In the genomic region with DNA sequence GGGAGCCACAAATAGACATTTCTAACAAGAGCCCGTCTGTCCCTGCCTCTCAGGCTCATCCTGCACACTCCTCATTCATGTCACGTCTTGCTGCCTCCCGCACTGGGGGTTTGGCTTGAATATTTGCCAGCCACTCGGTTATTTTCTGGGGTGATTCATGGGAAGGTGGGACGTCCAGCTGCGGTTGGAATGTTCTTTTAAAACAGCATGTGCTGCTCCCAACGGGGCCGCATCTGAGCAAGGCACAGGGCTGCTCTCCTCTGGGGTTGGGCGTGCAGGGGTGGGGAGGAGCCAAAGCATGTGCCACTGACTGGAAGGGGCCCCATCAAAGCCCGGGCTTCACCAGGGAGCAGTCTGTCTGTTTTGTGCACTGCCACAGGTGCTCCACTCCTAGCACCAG, we compare ENCODE assay signal across 18 cellular contexts. TPM values are rescaled to one million over a fixed set of nuclear protein-coding genes. Genes with fewer than 3 reads are reported as not detected.
DNase-seq lines count a peak whose midpoint lies in the region; TF ChIP-seq lines count a peak whose summit lies in the region.
"Had no signal": no experiment of that assay in that cellular context is flagged by ENCODE, and none has a peak within 500 bp of the region (broad histone marks: within the 10 kb centered on the region; RNA-seq: fewer than 3 reads in every experiment).

No MANE protein-coding gene starts in this region.

- intact Hi-C loops in adrenal gland (cut with DNase I), result no loop called here

- H3K36me3 ChIP-seq in adrenal gland (replicated peaks in 1 of 2), result no peaks in the 10 kb centered on the region
- H3K36me3 ChIP-seq in endodermal cell (ENCODE audit: control insufficient read depth, insufficient read depth, low read length), result peaks cover 22% of the 10 kb centered on the region
- H3K36me3 ChIP-seq: BLaER1 treated with 17β-estradiol and CSF1 and Interleukin-3, amounts not matched to agents 10 nM and 100 nM; HAP-1 had no signal

- H3K4me3 Mint-ChIP-seq in endodermal cell, result no peak overlapping the region
- no peak overlapping the region for H3K4me3 Mint-ChIP-seq in T-helper 2 cell treated with Interferon-gamma antibody and Interleukin-4, amounts not matched to agents 5 μg/mL and 100 μg/mL, for 36 hours
- H3K4me3 Mint-ChIP-seq in activated naive CD4-positive, alpha-beta T cell treated with anti-CD3 and anti-CD28 coated beads, Interleukin-2, amount 10 ng/mL, durations not matched to agents 7 days and 5 days, result no peak overlapping the region

- TF ChIP-seq CTCF in adrenal gland (IDR thresholded peaks at IDR 0.05), result no peak
- TF ChIP-seq CTCF in endodermal cell (conservative IDR thresholded peaks at IDR 0.05), result no peak

- no peak overlapping the region for H3K4me3 ChIP-seq in adrenal gland
- no peak overlapping the region for H3K4me3 ChIP-seq in endodermal cell (ENCODE audit: low read length)
- H3K4me3 ChIP-seq: BLaER1 treated with 17β-estradiol and CSF1 and Interleukin-3, amounts not matched to agents 10 nM and 100 nM; HAP-1 had no signal

- H3K27me3 ChIP-seq in adrenal gland (no peaks in the 10 kb centered on the region), endodermal cell (ENCODE audit: control insufficient read depth, insufficient read depth, low read length, poor library complexity, severe bottlenecking) (no peaks in the 10 kb centered on the region)
- H3K27me3 ChIP-seq: BLaER1 treated with 17β-estradiol and CSF1 and Interleukin-3, amounts not matched to agents 10 nM and 100 nM had no signal

- no peak overlapping the region for H3K27ac Mint-ChIP-seq in endodermal cell
- no peak overlapping the region for H3K27ac Mint-ChIP-seq in T-helper 2 cell treated with Interferon-gamma antibody and Interleukin-4, amounts not matched to agents 5 μg/mL and 100 μg/mL, for 36 hours
- no peak overlapping the region for H3K27ac Mint-ChIP-seq in activated naive CD4-positive, alpha-beta T cell treated with anti-CD3 and anti-CD28 coated beads, Interleukin-2, amount 10 ng/mL, durations not matched to agents 7 days and 5 days

- no peaks in the 10 kb centered on the region for H3K4me1 Mint-ChIP-seq in endodermal cell
- no peaks in the 10 kb centered on the region for H3K4me1 Mint-ChIP-seq in T-helper 2 cell treated with Interferon-gamma antibody and Interleukin-4, amounts not matched to agents 5 μg/mL and 100 μg/mL, for 36 hours (ENCODE audit: low read depth)
- no peaks in the 10 kb centered on the region for H3K4me1 Mint-ChIP-seq in activated naive CD4-positive, alpha-beta T cell treated with anti-CD3 and anti-CD28 coated beads, Interleukin-2, amount 10 ng/mL, durations not matched to agents 7 days and 5 days

- H3K27me3 Mint-ChIP-seq in endodermal cell (ENCODE audit: insufficient read depth), result no peaks in the 10 kb centered on the region
- H3K27me3 Mint-ChIP-seq in T-helper 2 cell treated with Interferon-gamma antibody and Interleukin-4, amounts not matched to agents 5 μg/mL and 100 μg/mL, for 36 hours (ENCODE audit: low read depth), result no peaks in the 10 kb centered on the region
- peaks cover 24% of the 10 kb centered on the region for H3K27me3 Mint-ChIP-seq in activated naive CD4-positive, alpha-beta T cell treated with anti-CD3 and anti-CD28 coated beads, Interleukin-2, amount 10 ng/mL, durations not matched to agents 7 days and 5 days

- CTCF ChIA-PET in activated naive CD4-positive, alpha-beta T cell treated with anti-CD3 and anti-CD28 coated beads, Interleukin-2, amount 10 ng/mL, durations not matched to agents 7 days and 5 days (lab: Charles Lee), result no interaction called here

- WGBS in adrenal gland, 4 donors, result 23 to 36% (median 27%) methylated on average over 7 to 10 of the region's 10 CpGs
- WGBS in endodermal cell (ENCODE audit: insufficient coverage in 1 of 2, insufficient read length in 1 of 2), 2 experiments, result 77 to 80% methylated on average over 5 to 10 of the region's 10 CpGs

- no peak overlapping the region for H3K9ac ChIP-seq in endodermal cell (ENCODE audit: extremely low read depth, low read length, poor library complexity, severe bottlenecking)
- H3K9ac ChIP-seq: BLaER1 treated with 17β-estradiol and CSF1 and Interleukin-3, amounts not matched to agents 10 nM and 100 nM had no signal

- H3K27ac ChIP-seq in adrenal gland (no peak overlapping the region), endodermal cell (ENCODE audit: low read depth, low read length) (no peak overlapping the region)
- H3K27ac ChIP-seq: BLaER1 treated with 17β-estradiol and CSF1 and Interleukin-3, amounts not matched to agents 10 nM and 100 nM had no signal

- H3K36me3 Mint-ChIP-seq in endodermal cell (ENCODE audit: low read depth), result peaks cover 46% of the 10 kb centered on the region
- H3K36me3 Mint-ChIP-seq in T-helper 2 cell treated with Interferon-gamma antibody and Interleukin-4, amounts not matched to agents 5 μg/mL and 100 μg/mL, for 36 hours (ENCODE audit: low read depth), result no peaks in the 10 kb centered on the region
- H3K36me3 Mint-ChIP-seq in activated naive CD4-positive, alpha-beta T cell treated with anti-CD3 and anti-CD28 coated beads, Interleukin-2, amount 10 ng/mL, durations not matched to agents 7 days and 5 days, result no peaks in the 10 kb centered on the region

- DNase-seq in AG20443 (ENCODE audit: low spot score) (peak; percentile 27), HK-2 (ENCODE audit: unreplicated experiment) (peak; percentile 74), astrocyte of the hippocampus (ENCODE audit: low read depth, low spot score) (peak; percentile 91), kidney tubule cell (ENCODE audit: low spot score) (peak; percentile 70), adrenal gland (no peak), endodermal cell (no peak)
- DNase-seq in T-helper 2 cell treated with Interferon-gamma antibody and Interleukin-4, amounts not matched to agents 5 μg/mL and 100 μg/mL, for 36 hours (ENCODE audit: low spot score), result no peak
- DNase-seq in activated naive CD4-positive, alpha-beta T cell treated with anti-CD3 and anti-CD28 coated beads, Interleukin-2, amount 10 ng/mL, durations not matched to agents 7 days and 5 days, result no peak
- DNase-seq: activated CD4-positive, alpha-beta T cell treated with anti-CD3 and anti-CD28 coated beads, Interleukin-2, amount 50 U/mL, for 48 hours; activated effector memory CD4-positive, alpha-beta T cell treated with Interleukin-2 at 50 U/mL for 16 hours; GF-D8; NCI-H1105 treated with DMSO at 0.1 percent for 48 hours; NCI-H510A treated with DMSO at 0.1 percent for 48 hours; retina; stimulated activated CD4-positive, alpha-beta T cell treated with anti-CD3 and anti-CD28 coated beads, Interleukin-4, amount 100 ng/mL, for 24 hours; stimulated activated naive CD8-positive, alpha-beta T cell treated with anti-CD3 and anti-CD28 coated beads, Interleukin-15, Interleukin-2, amounts not matched to agents 100 U/mL and 50 U/mL, for 24 hours had no signal

- no peaks in the 10 kb centered on the region for H3K9me3 Mint-ChIP-seq in endodermal cell
- H3K9me3 Mint-ChIP-seq in T-helper 2 cell treated with Interferon-gamma antibody and Interleukin-4, amounts not matched to agents 5 μg/mL and 100 μg/mL, for 36 hours, result no peaks in the 10 kb centered on the region
- H3K9me3 Mint-ChIP-seq in activated naive CD4-positive, alpha-beta T cell treated with anti-CD3 and anti-CD28 coated beads, Interleukin-2, amount 10 ng/mL, durations not matched to agents 7 days and 5 days, result no peaks in the 10 kb centered on the region

- no peak for TF ChIP-seq POLR2A in adrenal gland (IDR thresholded peaks at IDR 0.05)

- no peaks in the 10 kb centered on the region for H3K9me3 ChIP-seq in adrenal gland (replicated peaks in 1 of 3)
- no peaks in the 10 kb centered on the region for H3K9me3 ChIP-seq in endodermal cell (ENCODE audit: control insufficient read depth, low read length)
- H3K9me3 ChIP-seq: BLaER1 treated with 17β-estradiol and CSF1 and Interleukin-3, amounts not matched to agents 10 nM and 100 nM; HAP-1 had no signal

- H3K4me1 ChIP-seq in adrenal gland (replicated peaks in 1 of 2), result no peaks in the 10 kb centered on the region
- no peaks in the 10 kb centered on the region for H3K4me1 ChIP-seq in endodermal cell (ENCODE audit: control insufficient read depth, insufficient read depth, low read length)
- H3K4me1 ChIP-seq: BLaER1 treated with 17β-estradiol and CSF1 and Interleukin-3, amounts not matched to agents 10 nM and 100 nM; HAP-1 had no signal

RNA-seq across cellular contexts. Expression of gene SLC5A4, which starts 25.9 kb away (rescaled TPM):
- total RNA-seq in adrenal gland (under 1 TPM in 7 of 8 donors, not detected in 1; 0.14 to 0.70 (median 0.48) TPM), endodermal cell (not detected)
- polyA plus RNA-seq in adrenal gland, result under 1 TPM; 0.07 to 0.27 (median 0.24) TPM
- not detected for polyA plus RNA-seq in endodermal cell (2013, experiment 1 of 2)
- polyA plus RNA-seq in endodermal cell (2013, experiment 2 of 2), result not detected

Comparison
In these comparisons a context has a peak if more than half of its experiments do, and no peak if none do; other contexts are left out.
1. DNase-seq: peak in AG20443 (single experiment), HK-2 (single experiment), astrocyte of the hippocampus (single experiment) and kidney tubule cell (single experiment); none in adrenal gland (0 of 7), endodermal cell (single experiment), T-helper 2 cell treated with Interferon-gamma antibody and Interleukin-4, amounts not matched to agents 5 μg/mL and 100 μg/mL, for 36 hours (single experiment) and activated naive CD4-positive, alpha-beta T cell treated with anti-CD3 and anti-CD28 coated beads, Interleukin-2, amount 10 ng/mL, durations not matched to agents 7 days and 5 days (single experiment).